12 cellular contexts compared by ENCODE assay signal in the genomic region with DNA sequence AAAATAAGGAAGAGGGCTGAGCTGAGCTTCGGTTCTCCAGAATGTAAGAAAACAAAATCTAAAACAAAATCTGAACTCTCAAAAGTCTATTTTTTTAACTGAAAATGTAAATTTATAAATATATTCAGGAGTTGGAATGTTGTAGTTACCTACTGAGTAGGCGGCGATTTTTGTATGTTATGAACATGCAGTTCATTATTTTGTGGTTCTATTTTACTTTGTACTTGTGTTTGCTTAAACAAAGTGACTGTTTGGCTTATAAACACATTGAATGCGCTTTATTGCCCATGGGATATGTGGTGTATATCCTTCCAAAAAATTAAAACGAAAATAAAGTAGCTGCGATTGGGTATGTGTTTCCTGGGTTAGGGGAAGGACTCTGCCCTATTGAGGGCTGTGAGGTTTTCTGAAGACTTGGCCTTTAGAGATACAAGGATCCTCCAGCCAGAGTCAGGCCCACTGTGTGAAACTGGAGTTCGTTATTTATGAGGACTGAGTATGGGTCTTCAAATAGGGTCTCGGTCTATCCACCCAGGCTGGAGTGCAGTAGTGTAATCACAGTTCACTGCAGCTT. TPM values are rescaled to one million over a fixed set of nuclear protein-coding genes. Genes with fewer than 3 reads are reported as not detected.
DNase-seq lines count a peak whose midpoint lies in the region; ATAC-seq and TF ChIP-seq lines count a peak whose summit lies in the region.
"Had no signal": no experiment of that assay in that cellular context is flagged by ENCODE, and none has a peak within 500 bp of the region (broad histone marks: within the 10 kb centered on the region; RNA-seq: fewer than 3 reads in every experiment).

No MANE protein-coding gene starts in this region.

- TF ChIP-seq EP300 in stomach (IDR thresholded peaks at IDR 0.05) = no peak

- peaks cover 0 to 18% (median 13%) of the 10 kb centered on the region in 4 donors for H3K36me3 ChIP-seq in stomach
- H3K36me3 ChIP-seq: sigmoid colon had no signal

- 89 to 94% (median 91%) methylated on average over 8 of the region's 8 CpGs for WGBS in stomach, 5 donors
- WGBS in lower leg skin, 2 donors = 82 to 83% methylated on average over 8 of the region's 8 CpGs

- H3K27ac Mint-ChIP-seq in activated CD4-positive, alpha-beta memory T cell treated with anti-CD3 and anti-CD28 coated beads for 36 hours = peak overlapping the region; percentile 70
- H3K27ac Mint-ChIP-seq in activated CD4-positive, alpha-beta memory T cell treated with anti-CD3 and anti-CD28 coated beads, Interleukin-2, amount 10 ng/mL, durations not matched to agents 7 days and 5 days = no peak overlapping the region
- no peak overlapping the region for H3K27ac Mint-ChIP-seq in activated T-helper 1 cell treated with anti-CD3 and anti-CD28 coated beads, Interleukin-12 subunit alpha, Interleukin-12 subunit beta, Interleukin-2, Interleukin-4 antibody, amounts not matched to agents 30 ng/mL and 10 ng/mL and 1 ng/mL, durations not matched to agents 14 hours and 24 hours and 36 hours

- intact Hi-C loops in activated CD4-positive, alpha-beta memory T cell treated with anti-CD3 and anti-CD28 coated beads for 36 hours (cut with micrococcal nuclease) = no loop called here
- intact Hi-C loops in activated T-helper 1 cell treated with anti-CD3 and anti-CD28 coated beads, Interleukin-12 subunit alpha, Interleukin-12 subunit beta, Interleukin-2, Interleukin-4 antibody, amounts not matched to agents 30 ng/mL and 10 ng/mL and 1 ng/mL, durations not matched to agents 14 hours and 24 hours and 36 hours (cut with micrococcal nuclease) = loop anchor here (5.0 to 10.0 kb wide), 3 partner anchors 714 to 933 kb away; partner anchors contain the start of genes HNRNPA0, MATR3 and SPATA24
- intact Hi-C loops in stomach (cut with DNase I; ENCODE audit: low total_unique reads) (no loop called here), lower leg skin (cut with DNase I; ENCODE audit: low total_unique reads) (loop anchor here (10.0 kb wide), 1 partner anchor 76 kb away; the partner anchor contains the start of gene ETF1)

- DNase-seq in activated CD4-positive, alpha-beta memory T cell treated with anti-CD3 and anti-CD28 coated beads for 36 hours = no peak
- DNase-seq in activated CD4-positive, alpha-beta memory T cell treated with anti-CD3 and anti-CD28 coated beads, Interleukin-2, amount 10 ng/mL, durations not matched to agents 7 days and 5 days = no peak
- no peak for DNase-seq in activated T-helper 1 cell treated with anti-CD3 and anti-CD28 coated beads, Interleukin-12 subunit alpha, Interleukin-12 subunit beta, Interleukin-2, Interleukin-4 antibody, amounts not matched to agents 30 ng/mL and 10 ng/mL and 1 ng/mL, durations not matched to agents 14 hours and 24 hours and 36 hours (ENCODE audit: low spot score)
- DNase-seq in fibroblast of villous mesenchyme (ENCODE audit: low read depth) = peak; percentile 87
- DNase-seq in stomach = peak; percentile 51
- DNase-seq in NCI-H1930 (lab: John Stamatoyannopoulos, UW) = no peak
- no peak for DNase-seq in lower leg skin (ENCODE audit: low spot score in 2 of 2)
- DNase-seq: activated CD8-positive, alpha-beta memory T cell treated with anti-CD3 and anti-CD28 coated beads, Interleukin-2, amount 50 U/mL, for 48 hours; immature natural killer cell; NCI-H1092 treated with DMSO at 0.1 percent for 48 hours had no signal

- POLR2A ChIA-PET in activated CD4-positive, alpha-beta memory T cell treated with anti-CD3 and anti-CD28 coated beads for 36 hours (lab: Charles Lee) = no interaction called here
- POLR2A ChIA-PET in activated CD4-positive, alpha-beta memory T cell treated with anti-CD3 and anti-CD28 coated beads, Interleukin-2, amount 10 ng/mL, durations not matched to agents 7 days and 5 days (lab: Charles Lee) = no interaction called here

- peaks cover 6 to 29% (median 28%) of the 10 kb centered on the region in 4 donors for H3K4me1 ChIP-seq in stomach

- no peaks in the 10 kb centered on the region for H3K9me3 ChIP-seq in stomach
- H3K9me3 ChIP-seq: sigmoid colon had no signal

- H3K27me3 ChIP-seq in stomach = no peaks in the 10 kb centered on the region
- H3K27me3 ChIP-seq: sigmoid colon had no signal

- peak overlapping the region in 1 of 5 donors; percentile 20 for H3K27ac ChIP-seq in stomach

- CTCF ChIA-PET in activated CD4-positive, alpha-beta memory T cell treated with anti-CD3 and anti-CD28 coated beads for 36 hours (lab: Charles Lee) = interaction anchor here (2.1 kb wide), 1 partner anchor 20 kb away, joined by 5 read pairs; no protein-coding TSS in a partner anchor
- CTCF ChIA-PET in activated CD4-positive, alpha-beta memory T cell treated with anti-CD3 and anti-CD28 coated beads, Interleukin-2, amount 10 ng/mL, durations not matched to agents 7 days and 5 days (lab: Charles Lee) = interaction anchor here (1.4 kb wide), 1 partner anchor 19 kb away, joined by 5 read pairs; no protein-coding TSS in a partner anchor

- no peak overlapping the region for H3K4me3 ChIP-seq in fibroblast of villous mesenchyme (ENCODE audit: low read depth, low read length)
- peak overlapping the region in 2 of 4 donors; percentile 89 to 90 for H3K4me3 ChIP-seq in stomach
- no peak overlapping the region for H3K4me3 ChIP-seq in lower leg skin (ENCODE audit: low read depth, poor library complexity, severe bottlenecking)

- H3K9me3 Mint-ChIP-seq in activated CD4-positive, alpha-beta memory T cell treated with anti-CD3 and anti-CD28 coated beads for 36 hours = no peaks in the 10 kb centered on the region
- H3K9me3 Mint-ChIP-seq in activated CD4-positive, alpha-beta memory T cell treated with anti-CD3 and anti-CD28 coated beads, Interleukin-2, amount 10 ng/mL, durations not matched to agents 7 days and 5 days = no peaks in the 10 kb centered on the region
- no peaks in the 10 kb centered on the region for H3K9me3 Mint-ChIP-seq in activated T-helper 1 cell treated with anti-CD3 and anti-CD28 coated beads, Interleukin-12 subunit alpha, Interleukin-12 subunit beta, Interleukin-2, Interleukin-4 antibody, amounts not matched to agents 30 ng/mL and 10 ng/mL and 1 ng/mL, durations not matched to agents 14 hours and 24 hours and 36 hours
- H3K9me3 Mint-ChIP-seq: immature natural killer cell had no signal

- H3K36me3 Mint-ChIP-seq in activated CD4-positive, alpha-beta memory T cell treated with anti-CD3 and anti-CD28 coated beads for 36 hours = peaks cover 25% of the 10 kb centered on the region
- peaks cover 13% of the 10 kb centered on the region for H3K36me3 Mint-ChIP-seq in activated CD4-positive, alpha-beta memory T cell treated with anti-CD3 and anti-CD28 coated beads, Interleukin-2, amount 10 ng/mL, durations not matched to agents 7 days and 5 days (ENCODE audit: low read depth)
- H3K36me3 Mint-ChIP-seq in activated T-helper 1 cell treated with anti-CD3 and anti-CD28 coated beads, Interleukin-12 subunit alpha, Interleukin-12 subunit beta, Interleukin-2, Interleukin-4 antibody, amounts not matched to agents 30 ng/mL and 10 ng/mL and 1 ng/mL, durations not matched to agents 14 hours and 24 hours and 36 hours (ENCODE audit: low read depth) = peaks cover 24% of the 10 kb centered on the region

- TF ChIP-seq CTCF in fibroblast of villous mesenchyme (IDR thresholded peaks at IDR 0.05; ENCODE audit: insufficient read depth, low read depth, low read length) (no peak), stomach (IDR thresholded peaks at IDR 0.05) (no peak), lower leg skin (IDR thresholded peaks at IDR 0.05) (no peak)

- no peak for TF ChIP-seq POLR2A in stomach (IDR thresholded peaks at IDR 0.05)
- TF ChIP-seq POLR2A in lower leg skin (IDR thresholded peaks at IDR 0.05) = no peak

- no peak overlapping the region for H3K4me3 Mint-ChIP-seq in activated CD4-positive, alpha-beta memory T cell treated with anti-CD3 and anti-CD28 coated beads for 36 hours
- H3K4me3 Mint-ChIP-seq in activated CD4-positive, alpha-beta memory T cell treated with anti-CD3 and anti-CD28 coated beads, Interleukin-2, amount 10 ng/mL, durations not matched to agents 7 days and 5 days = no peak overlapping the region
- peak overlapping the region; percentile 83 for H3K4me3 Mint-ChIP-seq in activated T-helper 1 cell treated with anti-CD3 and anti-CD28 coated beads, Interleukin-12 subunit alpha, Interleukin-12 subunit beta, Interleukin-2, Interleukin-4 antibody, amounts not matched to agents 30 ng/mL and 10 ng/mL and 1 ng/mL, durations not matched to agents 14 hours and 24 hours and 36 hours

- no peak for ATAC-seq in GM21528 (IDR thresholded peaks at IDR 0.05; ENCODE audit: low FRiP score, unreplicated experiment)

- no peaks in the 10 kb centered on the region for H3K27me3 Mint-ChIP-seq in activated CD4-positive, alpha-beta memory T cell treated with anti-CD3 and anti-CD28 coated beads for 36 hours
- peaks cover 27% of the 10 kb centered on the region for H3K27me3 Mint-ChIP-seq in activated CD4-positive, alpha-beta memory T cell treated with anti-CD3 and anti-CD28 coated beads, Interleukin-2, amount 10 ng/mL, durations not matched to agents 7 days and 5 days
- H3K27me3 Mint-ChIP-seq in activated T-helper 1 cell treated with anti-CD3 and anti-CD28 coated beads, Interleukin-12 subunit alpha, Interleukin-12 subunit beta, Interleukin-2, Interleukin-4 antibody, amounts not matched to agents 30 ng/mL and 10 ng/mL and 1 ng/mL, durations not matched to agents 14 hours and 24 hours and 36 hours (ENCODE audit: insufficient read depth) = peaks cover 17% of the 10 kb centered on the region

- peaks cover 23% of the 10 kb centered on the region for H3K4me1 Mint-ChIP-seq in activated CD4-positive, alpha-beta memory T cell treated with anti-CD3 and anti-CD28 coated beads for 36 hours (ENCODE audit: low read depth)
- H3K4me1 Mint-ChIP-seq in activated CD4-positive, alpha-beta memory T cell treated with anti-CD3 and anti-CD28 coated beads, Interleukin-2, amount 10 ng/mL, durations not matched to agents 7 days and 5 days = peaks cover 17% of the 10 kb centered on the region
- H3K4me1 Mint-ChIP-seq in activated T-helper 1 cell treated with anti-CD3 and anti-CD28 coated beads, Interleukin-12 subunit alpha, Interleukin-12 subunit beta, Interleukin-2, Interleukin-4 antibody, amounts not matched to agents 30 ng/mL and 10 ng/mL and 1 ng/mL, durations not matched to agents 14 hours and 24 hours and 36 hours (ENCODE audit: low read depth) = peaks cover 26% of the 10 kb centered on the region

RNA-seq across cellular contexts. Expression of gene EGR1, which starts 3.8 kb away (rescaled TPM):
- total RNA-seq in activated CD4-positive, alpha-beta memory T cell treated with anti-CD3 and anti-CD28 coated beads for 36 hours = 10 to 100 TPM; 64.2 to 69.4 TPM
- total RNA-seq in activated CD4-positive, alpha-beta memory T cell treated with anti-CD3 and anti-CD28 coated beads, Interleukin-2, amount 10 ng/mL, durations not matched to agents 7 days and 5 days = 10 to 100 TPM; 21.0 to 21.6 TPM
- 42.8 and 43.0 TPM in 2 replicates for total RNA-seq in activated T-helper 1 cell treated with anti-CD3 and anti-CD28 coated beads, Interleukin-12 subunit alpha, Interleukin-12 subunit beta, Interleukin-2, Interleukin-4 antibody, amounts not matched to agents 30 ng/mL and 10 ng/mL and 1 ng/mL, durations not matched to agents 14 hours and 24 hours and 36 hours
- 3.5 and 6.1 TPM in 2 replicates for total RNA-seq in fibroblast of villous mesenchyme
- total RNA-seq in stomach = 10 to 100 TPM in 4 of 5 donors, 1 to 10 TPM in 1; 7.7 to 83.9 (median 48.1) TPM
- 10 to 100 TPM; 17.0 to 45.4 (median 30.2) TPM for polyA plus RNA-seq in stomach
- total RNA-seq in lower leg skin = 100 to 1,000 TPM in 1 of 4 donors, 10 to 100 TPM in 3; 37.5 to 110 (median 47.8) TPM

RNA-seq across cellular contexts. Expression of gene REEP2, which starts 30.2 kb away (rescaled TPM):
- 10 to 100 TPM in 1 of 2 experiments, 1 to 10 TPM in 1; 6.1 to 10.9 TPM for total RNA-seq in activated CD4-positive, alpha-beta memory T cell treated with anti-CD3 and anti-CD28 coated beads for 36 hours
- 1 to 10 TPM in 1 of 2 experiments, under 1 TPM in 1; 0.76 to 1.1 TPM for total RNA-seq in activated CD4-positive, alpha-beta memory T cell treated with anti-CD3 and anti-CD28 coated beads, Interleukin-2, amount 10 ng/mL, durations not matched to agents 7 days and 5 days
- total RNA-seq in activated T-helper 1 cell treated with anti-CD3 and anti-CD28 coated beads, Interleukin-12 subunit alpha, Interleukin-12 subunit beta, Interleukin-2, Interleukin-4 antibody, amounts not matched to agents 30 ng/mL and 10 ng/mL and 1 ng/mL, durations not matched to agents 14 hours and 24 hours and 36 hours = 5.1 and 5.4 TPM in 2 replicates
- total RNA-seq in fibroblast of villous mesenchyme (13.0 and 16.4 TPM in 2 replicates), stomach (10 to 100 TPM in 1 of 5 donors, 1 to 10 TPM in 2, not detected in 2; 4.5 to 73.3 (median 7.7) TPM), lower leg skin (1 to 10 TPM in 3 of 4 donors, under 1 TPM in 1; 0.95 to 7.6 (median 1.8) TPM)
- 1 to 10 TPM; 2.1 to 5.8 (median 3.1) TPM for polyA plus RNA-seq in stomach

Comparison
In these comparisons a context has a peak if more than half of its experiments do, and no peak if none do; other contexts are left out.
1. DNase-seq: peak in fibroblast of villous mesenchyme (single experiment) and stomach (single experiment); none in activated CD4-positive, alpha-beta memory T cell treated with anti-CD3 and anti-CD28 coated beads for 36 hours (single experiment), activated CD4-positive, alpha-beta memory T cell treated with anti-CD3 and anti-CD28 coated beads, Interleukin-2, amount 10 ng/mL, durations not matched to agents 7 days and 5 days (single experiment), activated T-helper 1 cell treated with anti-CD3 and anti-CD28 coated beads, Interleukin-12 subunit alpha, Interleukin-12 subunit beta, Interleukin-2, Interleukin-4 antibody, amounts not matched to agents 30 ng/mL and 10 ng/mL and 1 ng/mL, durations not matched to agents 14 hours and 24 hours and 36 hours (single experiment), NCI-H1930 (0 of 2) and lower leg skin (0 of 2).
2. intact Hi-C loops: an anchor here in activated T-helper 1 cell treated with anti-CD3 and anti-CD28 coated beads, Interleukin-12 subunit alpha, Interleukin-12 subunit beta, Interleukin-2, Interleukin-4 antibody, amounts not matched to agents 30 ng/mL and 10 ng/mL and 1 ng/mL, durations not matched to agents 14 hours and 24 hours and 36 hours (5.0 to 10.0 kb wide) and lower leg skin (10.0 kb wide); none called in activated CD4-positive, alpha-beta memory T cell treated with anti-CD3 and anti-CD28 coated beads for 36 hours and stomach.